Comparison of ENCODE assay signal across 2 cellular contexts in the genomic region with DNA sequence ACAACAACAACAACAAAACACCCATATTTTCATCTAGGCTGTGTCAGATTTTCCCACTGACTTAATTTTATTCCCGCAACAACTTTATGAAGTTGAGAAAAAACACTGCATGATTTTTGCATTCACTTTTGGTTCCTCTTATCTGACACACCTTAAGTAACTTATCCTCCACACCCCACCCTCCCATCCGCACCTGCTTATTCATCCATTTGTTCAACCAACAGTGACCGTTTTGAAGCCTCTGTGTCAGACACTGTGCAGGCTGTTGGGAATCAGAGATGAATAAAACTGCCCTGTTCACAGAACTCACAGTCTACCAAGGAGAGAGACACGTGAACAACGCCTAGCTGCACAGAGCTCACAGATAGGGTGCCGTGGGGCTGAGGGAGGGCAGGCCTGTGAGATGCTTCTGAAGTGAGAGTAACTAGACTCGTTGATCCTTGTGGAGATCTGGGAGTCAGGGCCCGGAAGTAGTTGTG.
TF ChIP-seq lines count a peak whose summit lies in the region.

No MANE protein-coding gene starts in this region.

TF ChIP-seq in GM12878, 131 proteins besides CTCF, POLR2A, EP300 and RAD21 (continues in another document):
- TF ChIP-seq NBN (IDR thresholded peaks at IDR 0.05) (peak; percentile 68; the same call in 1 of the 2 replicates), ZZZ3 (IDR thresholded peaks at IDR 0.05; ENCODE audit: control insufficient read depth, insufficient read length, low read depth) (no peak), ZNF217 (IDR thresholded peaks at IDR 0.05) (no peak), SMARCA5 (IDR thresholded peaks at IDR 0.05) (no peak), FOXM1 (IDR thresholded peaks at IDR 0.05; ENCODE audit: low read depth, low read length) (no peak), POLR2AphosphoS2 (IDR thresholded peaks at IDR 0.05; ENCODE audit: low read depth, low read length) (no peak), IKZF1 (conservative IDR thresholded peaks at IDR 0.05) (peak; percentile 62), RB1 (IDR thresholded peaks at IDR 0.05; ENCODE audit: borderline replicate concordance) (no peak), BHLHE40 (IDR thresholded peaks at IDR 0.05; ENCODE audit: borderline replicate concordance in 1 of 2, low read depth in 2 of 2, low read length in 1 of 2) (peak in 1 of 2 experiments; percentile 34; a peak in 1 of 4 replicates), KDM1A (IDR thresholded peaks at IDR 0.05; ENCODE audit: borderline replicate concordance) (no peak), CREM (IDR thresholded peaks at IDR 0.05; ENCODE audit: low read depth) (peak; percentile 28; the same call in 1 of the 2 replicates), ZNF24 (IDR thresholded peaks at IDR 0.05) (no peak), PAX8 (IDR thresholded peaks at IDR 0.05) (no peak)
- TF ChIP-seq, protein P1, sequence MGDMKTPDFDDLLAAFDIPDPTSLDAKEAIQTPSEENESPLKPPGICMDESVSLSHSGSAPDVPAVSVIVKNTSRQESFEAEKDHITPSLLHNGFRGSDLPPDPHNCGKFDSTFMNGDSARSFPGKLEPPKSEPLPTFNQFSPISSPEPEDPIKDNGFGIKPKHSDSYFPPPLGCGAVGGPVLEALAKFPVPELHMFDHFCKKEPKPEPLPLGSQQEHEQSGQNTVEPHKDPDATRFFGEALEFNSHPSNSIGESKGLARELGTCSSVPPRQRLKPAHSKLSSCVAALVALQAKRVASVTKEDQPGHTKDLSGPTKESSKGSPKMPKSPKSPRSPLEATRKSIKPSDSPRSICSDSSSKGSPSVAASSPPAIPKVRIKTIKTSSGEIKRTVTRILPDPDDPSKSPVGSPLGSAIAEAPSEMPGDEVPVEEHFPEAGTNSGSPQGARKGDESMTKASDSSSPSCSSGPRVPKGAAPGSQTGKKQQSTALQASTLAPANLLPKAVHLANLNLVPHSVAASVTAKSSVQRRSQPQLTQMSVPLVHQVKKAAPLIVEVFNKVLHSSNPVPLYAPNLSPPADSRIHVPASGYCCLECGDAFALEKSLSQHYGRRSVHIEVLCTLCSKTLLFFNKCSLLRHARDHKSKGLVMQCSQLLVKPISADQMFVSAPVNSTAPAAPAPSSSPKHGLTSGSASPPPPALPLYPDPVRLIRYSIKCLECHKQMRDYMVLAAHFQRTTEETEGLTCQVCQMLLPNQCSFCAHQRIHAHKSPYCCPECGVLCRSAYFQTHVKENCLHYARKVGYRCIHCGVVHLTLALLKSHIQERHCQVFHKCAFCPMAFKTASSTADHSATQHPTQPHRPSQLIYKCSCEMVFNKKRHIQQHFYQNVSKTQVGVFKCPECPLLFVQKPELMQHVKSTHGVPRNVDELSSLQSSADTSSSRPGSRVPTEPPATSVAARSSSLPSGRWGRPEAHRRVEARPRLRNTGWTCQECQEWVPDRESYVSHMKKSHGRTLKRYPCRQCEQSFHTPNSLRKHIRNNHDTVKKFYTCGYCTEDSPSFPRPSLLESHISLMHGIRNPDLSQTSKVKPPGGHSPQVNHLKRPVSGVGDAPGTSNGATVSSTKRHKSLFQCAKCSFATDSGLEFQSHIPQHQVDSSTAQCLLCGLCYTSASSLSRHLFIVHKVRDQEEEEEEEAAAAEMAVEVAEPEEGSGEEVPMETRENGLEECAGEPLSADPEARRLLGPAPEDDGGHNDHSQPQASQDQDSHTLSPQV (IDR thresholded peaks at IDR 0.05) = no peak
- TF ChIP-seq, protein P2, sequence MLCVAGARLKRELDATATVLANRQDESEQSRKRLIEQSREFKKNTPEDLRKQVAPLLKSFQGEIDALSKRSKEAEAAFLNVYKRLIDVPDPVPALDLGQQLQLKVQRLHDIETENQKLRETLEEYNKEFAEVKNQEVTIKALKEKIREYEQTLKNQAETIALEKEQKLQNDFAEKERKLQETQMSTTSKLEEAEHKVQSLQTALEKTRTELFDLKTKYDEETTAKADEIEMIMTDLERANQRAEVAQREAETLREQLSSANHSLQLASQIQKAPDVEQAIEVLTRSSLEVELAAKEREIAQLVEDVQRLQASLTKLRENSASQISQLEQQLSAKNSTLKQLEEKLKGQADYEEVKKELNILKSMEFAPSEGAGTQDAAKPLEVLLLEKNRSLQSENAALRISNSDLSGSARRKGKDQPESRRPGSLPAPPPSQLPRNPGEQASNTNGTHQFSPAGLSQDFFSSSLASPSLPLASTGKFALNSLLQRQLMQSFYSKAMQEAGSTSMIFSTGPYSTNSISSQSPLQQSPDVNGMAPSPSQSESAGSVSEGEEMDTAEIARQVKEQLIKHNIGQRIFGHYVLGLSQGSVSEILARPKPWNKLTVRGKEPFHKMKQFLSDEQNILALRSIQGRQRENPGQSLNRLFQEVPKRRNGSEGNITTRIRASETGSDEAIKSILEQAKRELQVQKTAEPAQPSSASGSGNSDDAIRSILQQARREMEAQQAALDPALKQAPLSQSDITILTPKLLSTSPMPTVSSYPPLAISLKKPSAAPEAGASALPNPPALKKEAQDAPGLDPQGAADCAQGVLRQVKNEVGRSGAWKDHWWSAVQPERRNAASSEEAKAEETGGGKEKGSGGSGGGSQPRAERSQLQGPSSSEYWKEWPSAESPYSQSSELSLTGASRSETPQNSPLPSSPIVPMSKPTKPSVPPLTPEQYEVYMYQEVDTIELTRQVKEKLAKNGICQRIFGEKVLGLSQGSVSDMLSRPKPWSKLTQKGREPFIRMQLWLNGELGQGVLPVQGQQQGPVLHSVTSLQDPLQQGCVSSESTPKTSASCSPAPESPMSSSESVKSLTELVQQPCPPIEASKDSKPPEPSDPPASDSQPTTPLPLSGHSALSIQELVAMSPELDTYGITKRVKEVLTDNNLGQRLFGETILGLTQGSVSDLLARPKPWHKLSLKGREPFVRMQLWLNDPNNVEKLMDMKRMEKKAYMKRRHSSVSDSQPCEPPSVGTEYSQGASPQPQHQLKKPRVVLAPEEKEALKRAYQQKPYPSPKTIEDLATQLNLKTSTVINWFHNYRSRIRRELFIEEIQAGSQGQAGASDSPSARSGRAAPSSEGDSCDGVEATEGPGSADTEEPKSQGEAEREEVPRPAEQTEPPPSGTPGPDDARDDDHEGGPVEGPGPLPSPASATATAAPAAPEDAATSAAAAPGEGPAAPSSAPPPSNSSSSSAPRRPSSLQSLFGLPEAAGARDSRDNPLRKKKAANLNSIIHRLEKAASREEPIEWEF (IDR thresholded peaks at IDR 0.05; ENCODE audit: insufficient replicate concordance, low read depth, low read length) = no peak

TF ChIP-seq in HepG2, 621 proteins besides CTCF, POLR2A, EP300 and RAD21:
- TF ChIP-seq, protein P3, sequence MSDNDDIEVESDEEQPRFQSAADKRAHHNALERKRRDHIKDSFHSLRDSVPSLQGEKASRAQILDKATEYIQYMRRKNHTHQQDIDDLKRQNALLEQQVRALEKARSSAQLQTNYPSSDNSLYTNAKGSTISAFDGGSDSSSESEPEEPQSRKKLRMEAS (IDR thresholded peaks at IDR 0.05) = no peak
- TF ChIP-seq, protein P4, sequence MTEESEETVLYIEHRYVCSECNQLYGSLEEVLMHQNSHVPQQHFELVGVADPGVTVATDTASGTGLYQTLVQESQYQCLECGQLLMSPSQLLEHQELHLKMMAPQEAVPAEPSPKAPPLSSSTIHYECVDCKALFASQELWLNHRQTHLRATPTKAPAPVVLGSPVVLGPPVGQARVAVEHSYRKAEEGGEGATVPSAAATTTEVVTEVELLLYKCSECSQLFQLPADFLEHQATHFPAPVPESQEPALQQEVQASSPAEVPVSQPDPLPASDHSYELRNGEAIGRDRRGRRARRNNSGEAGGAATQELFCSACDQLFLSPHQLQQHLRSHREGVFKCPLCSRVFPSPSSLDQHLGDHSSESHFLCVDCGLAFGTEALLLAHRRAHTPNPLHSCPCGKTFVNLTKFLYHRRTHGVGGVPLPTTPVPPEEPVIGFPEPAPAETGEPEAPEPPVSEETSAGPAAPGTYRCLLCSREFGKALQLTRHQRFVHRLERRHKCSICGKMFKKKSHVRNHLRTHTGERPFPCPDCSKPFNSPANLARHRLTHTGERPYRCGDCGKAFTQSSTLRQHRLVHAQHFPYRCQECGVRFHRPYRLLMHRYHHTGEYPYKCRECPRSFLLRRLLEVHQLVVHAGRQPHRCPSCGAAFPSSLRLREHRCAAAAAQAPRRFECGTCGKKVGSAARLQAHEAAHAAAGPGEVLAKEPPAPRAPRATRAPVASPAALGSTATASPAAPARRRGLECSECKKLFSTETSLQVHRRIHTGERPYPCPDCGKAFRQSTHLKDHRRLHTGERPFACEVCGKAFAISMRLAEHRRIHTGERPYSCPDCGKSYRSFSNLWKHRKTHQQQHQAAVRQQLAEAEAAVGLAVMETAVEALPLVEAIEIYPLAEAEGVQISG (CRISPR knock-in tag; IDR thresholded peaks at IDR 0.05) = no peak
- TF ChIP-seq TOPORS (CRISPR knock-in tag; IDR thresholded peaks at IDR 0.05) (no peak), ZFP36 (IDR thresholded peaks at IDR 0.05; ENCODE audit: borderline replicate concordance, low read depth, low read length, partially characterized antibody) (no peak), THYN1 (CRISPR knock-in tag; IDR thresholded peaks at IDR 0.05; ENCODE audit: borderline replicate concordance, low read depth) (no peak), ZSCAN12 (CRISPR knock-in tag; IDR thresholded peaks at IDR 0.05) (no peak), ZNF333 (CRISPR knock-in tag; IDR thresholded peaks at IDR 0.05; ENCODE audit: borderline replicate concordance) (no peak), ZNF652 (CRISPR knock-in tag; IDR thresholded peaks at IDR 0.05; ENCODE audit: borderline replicate concordance, low read depth) (no peak), JUND (CRISPR knock-in tag; IDR thresholded peaks at IDR 0.05) (no peak), ZNF296 (CRISPR knock-in tag; conservative IDR thresholded peaks at IDR 0.05) (no peak), ZNF350 (CRISPR knock-in tag; IDR thresholded peaks at IDR 0.05; ENCODE audit: borderline replicate concordance, low read depth) (no peak)
- TF ChIP-seq, protein P5, sequence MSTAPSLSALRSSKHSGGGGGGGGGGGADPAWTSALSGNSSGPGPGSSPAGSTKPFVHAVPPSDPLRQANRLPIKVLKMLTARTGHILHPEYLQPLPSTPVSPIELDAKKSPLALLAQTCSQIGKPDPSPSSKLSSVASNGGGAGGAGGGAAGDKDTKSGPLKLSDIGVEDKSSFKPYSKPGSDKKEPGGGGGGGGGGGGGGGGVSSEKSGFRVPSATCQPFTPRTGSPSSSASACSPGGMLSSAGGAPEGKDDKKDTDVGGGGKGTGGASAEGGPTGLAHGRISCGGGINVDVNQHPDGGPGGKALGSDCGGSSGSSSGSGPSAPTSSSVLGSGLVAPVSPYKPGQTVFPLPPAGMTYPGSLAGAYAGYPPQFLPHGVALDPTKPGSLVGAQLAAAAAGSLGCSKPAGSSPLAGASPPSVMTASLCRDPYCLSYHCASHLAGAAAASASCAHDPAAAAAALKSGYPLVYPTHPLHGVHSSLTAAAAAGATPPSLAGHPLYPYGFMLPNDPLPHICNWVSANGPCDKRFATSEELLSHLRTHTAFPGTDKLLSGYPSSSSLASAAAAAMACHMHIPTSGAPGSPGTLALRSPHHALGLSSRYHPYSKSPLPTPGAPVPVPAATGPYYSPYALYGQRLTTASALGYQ (CRISPR knock-in tag; IDR thresholded peaks at IDR 0.05) = no peak
- TF ChIP-seq, protein P6, sequence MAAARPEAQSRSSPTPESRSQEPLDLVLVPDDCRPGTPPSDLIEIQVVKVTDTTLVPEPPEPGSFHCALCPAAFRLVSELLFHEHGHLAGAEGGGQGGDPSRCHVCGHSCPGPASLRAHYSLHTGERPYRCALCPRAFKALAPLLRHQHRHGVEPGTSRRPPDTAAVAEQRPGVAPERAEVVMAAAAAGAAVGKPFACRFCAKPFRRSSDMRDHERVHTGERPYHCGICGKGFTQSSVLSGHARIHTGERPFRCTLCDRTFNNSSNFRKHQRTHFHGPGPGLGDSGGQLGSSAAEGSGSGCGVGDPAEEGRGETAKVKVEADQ (CRISPR knock-in tag; IDR thresholded peaks at IDR 0.05; ENCODE audit: borderline replicate concordance) = no peak
- TF ChIP-seq, protein P7, sequence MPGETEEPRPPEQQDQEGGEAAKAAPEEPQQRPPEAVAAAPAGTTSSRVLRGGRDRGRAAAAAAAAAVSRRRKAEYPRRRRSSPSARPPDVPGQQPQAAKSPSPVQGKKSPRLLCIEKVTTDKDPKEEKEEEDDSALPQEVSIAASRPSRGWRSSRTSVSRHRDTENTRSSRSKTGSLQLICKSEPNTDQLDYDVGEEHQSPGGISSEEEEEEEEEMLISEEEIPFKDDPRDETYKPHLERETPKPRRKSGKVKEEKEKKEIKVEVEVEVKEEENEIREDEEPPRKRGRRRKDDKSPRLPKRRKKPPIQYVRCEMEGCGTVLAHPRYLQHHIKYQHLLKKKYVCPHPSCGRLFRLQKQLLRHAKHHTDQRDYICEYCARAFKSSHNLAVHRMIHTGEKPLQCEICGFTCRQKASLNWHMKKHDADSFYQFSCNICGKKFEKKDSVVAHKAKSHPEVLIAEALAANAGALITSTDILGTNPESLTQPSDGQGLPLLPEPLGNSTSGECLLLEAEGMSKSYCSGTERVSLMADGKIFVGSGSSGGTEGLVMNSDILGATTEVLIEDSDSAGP (CRISPR knock-in tag; IDR thresholded peaks at IDR 0.05; ENCODE audit: borderline replicate concordance) = no peak
- TF ChIP-seq, protein P8, sequence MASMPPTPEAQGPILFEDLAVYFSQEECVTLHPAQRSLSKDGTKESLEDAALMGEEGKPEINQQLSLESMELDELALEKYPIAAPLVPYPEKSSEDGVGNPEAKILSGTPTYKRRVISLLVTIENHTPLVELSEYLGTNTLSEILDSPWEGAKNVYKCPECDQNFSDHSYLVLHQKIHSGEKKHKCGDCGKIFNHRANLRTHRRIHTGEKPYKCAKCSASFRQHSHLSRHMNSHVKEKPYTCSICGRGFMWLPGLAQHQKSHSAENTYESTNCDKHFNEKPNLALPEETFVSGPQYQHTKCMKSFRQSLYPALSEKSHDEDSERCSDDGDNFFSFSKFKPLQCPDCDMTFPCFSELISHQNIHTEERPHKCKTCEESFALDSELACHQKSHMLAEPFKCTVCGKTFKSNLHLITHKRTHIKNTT (CRISPR knock-in tag; IDR thresholded peaks at IDR 0.05) = no peak
- TF ChIP-seq, protein P9, sequence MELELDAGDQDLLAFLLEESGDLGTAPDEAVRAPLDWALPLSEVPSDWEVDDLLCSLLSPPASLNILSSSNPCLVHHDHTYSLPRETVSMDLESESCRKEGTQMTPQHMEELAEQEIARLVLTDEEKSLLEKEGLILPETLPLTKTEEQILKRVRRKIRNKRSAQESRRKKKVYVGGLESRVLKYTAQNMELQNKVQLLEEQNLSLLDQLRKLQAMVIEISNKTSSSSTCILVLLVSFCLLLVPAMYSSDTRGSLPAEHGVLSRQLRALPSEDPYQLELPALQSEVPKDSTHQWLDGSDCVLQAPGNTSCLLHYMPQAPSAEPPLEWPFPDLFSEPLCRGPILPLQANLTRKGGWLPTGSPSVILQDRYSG (CRISPR knock-in tag; IDR thresholded peaks at IDR 0.05) = no peak
